In genomic region chr10:132097609-132098377, GRCh38 we compare ENCODE assay signal across 1 cellular context.
A peak's percentile ranks its signal among the peaks of the same experiment; 100 is the strongest.
TF ChIP-seq lines count a peak whose summit lies in the region.

No MANE protein-coding gene starts in this region.

TF ChIP-seq in HepG2, 621 proteins besides CTCF, POLR2A, EP300 and RAD21:
- TF ChIP-seq SP140L (CRISPR knock-in tag; IDR thresholded peaks at IDR 0.05; ENCODE audit: borderline replicate concordance) (no peak), ZSCAN12 (CRISPR knock-in tag; IDR thresholded peaks at IDR 0.05) (no peak), HNRNPK (IDR thresholded peaks at IDR 0.05; ENCODE audit: low read depth, low read length, poor library complexity, severe bottlenecking) (peak; percentile 98), ATF5 (CRISPR knock-in tag; IDR thresholded peaks at IDR 0.05; ENCODE audit: low read depth) (no peak), ZNF251 (CRISPR knock-in tag; IDR thresholded peaks at IDR 0.05) (no peak), PCBP1 (IDR thresholded peaks at IDR 0.05; ENCODE audit: borderline replicate concordance, low read depth, low read length) (0 out of 2 replicates have a peak, but pooled peaks have one; percentile 77), UBTF (CRISPR knock-in tag; IDR thresholded peaks at IDR 0.05) (no peak), ESRRA (CRISPR knock-in tag; IDR thresholded peaks at IDR 0.05; ENCODE audit: low read depth) (no peak), ZBTB33 (CRISPR knock-in tag; IDR thresholded peaks at IDR 0.05) (no peak), FOXC1 (CRISPR knock-in tag; IDR thresholded peaks at IDR 0.05; ENCODE audit: borderline replicate concordance) (no peak), TFDP1 (CRISPR knock-in tag; IDR thresholded peaks at IDR 0.05; ENCODE audit: borderline replicate concordance) (no peak)
TF ChIP-seq in HepG2: peak in this region for 2.
